Comparison of ENCODE assay signal across 8 cellular contexts in genomic region chr20:14334306-14334930, GRCh38. TPM values are rescaled to one million over a fixed set of nuclear protein-coding genes. Genes with fewer than 3 reads are reported as not detected.
DNase-seq lines count a peak whose midpoint lies in the region; ATAC-seq and TF ChIP-seq lines count a peak whose summit lies in the region.

No MANE protein-coding gene starts in this region.

- intact Hi-C loops in Right ventricle myocardium inferior (cut with DNase I) (no loop called here), psoas muscle (cut with DNase I) (loop anchor here in 1 of 2 donors (10.0 kb wide), 1 partner anchor 540 kb away; no protein-coding TSS in a partner anchor), spleen (cut with DNase I; ENCODE audit: low total_unique reads) (no loop called here)

- DNase-seq in cardiac muscle cell (ENCODE audit: low read depth in 1 of 2, low spot score in 1 of 2) (peak; percentile 30 to 75), Right ventricle myocardium inferior (ENCODE audit: missing footprints) (no peak), OCI-M1 (lab: John Stamatoyannopoulos, UW) (peak; percentile 0), fibroblast of pulmonary artery (ENCODE audit: low read depth) (peak; percentile 70), psoas muscle (no peak), SIG-M5 (lab: John Stamatoyannopoulos, UW) (no peak), spleen (no peak), GM19238 (ENCODE audit: insufficient read length, low spot score) (no peak)

- no peak for TF ChIP-seq POLR2A in spleen (IDR thresholded peaks at IDR 0.05)

- H3K27me3 ChIP-seq in cardiac muscle cell: no peaks in the 10 kb centered on the region
- H3K27me3 ChIP-seq in psoas muscle (ENCODE audit: insufficient read depth in 3 of 3, low read length in 2 of 3): no peaks in the 10 kb centered on the region
- no peaks in the 10 kb centered on the region for H3K27me3 ChIP-seq in spleen (replicated peaks in 1 of 7)

- ATAC-seq in Right ventricle myocardium inferior: no peak
- ATAC-seq in psoas muscle: peak; percentile 29 to 60 (median 50)

- H3K27ac ChIP-seq in cardiac muscle cell (no peak overlapping the region), psoas muscle (no peak overlapping the region), spleen (no peak overlapping the region)

- H3K9me3 ChIP-seq in cardiac muscle cell (ENCODE audit: low read depth) (no peaks in the 10 kb centered on the region), psoas muscle (no peaks in the 10 kb centered on the region), spleen (no peaks in the 10 kb centered on the region)

- H3K36me3 ChIP-seq in cardiac muscle cell (no peaks in the 10 kb centered on the region), psoas muscle (ENCODE audit: insufficient read depth in 1 of 2, low read depth in 1 of 2) (no peaks in the 10 kb centered on the region), spleen (no peaks in the 10 kb centered on the region)

- TF ChIP-seq CTCF in cardiac muscle cell (IDR thresholded peaks at IDR 0.05; ENCODE audit: low read depth, low read length): peak; percentile 23
- TF ChIP-seq CTCF in fibroblast of pulmonary artery (IDR thresholded peaks at IDR 0.05; ENCODE audit: low read length, missing control alignments): peak; percentile 51
- peak; percentile 41 for TF ChIP-seq CTCF in psoas muscle (IDR thresholded peaks at IDR 0.05)
- peak in 1 of 11 experiments; percentile 12 for TF ChIP-seq CTCF in spleen (IDR thresholded peaks at IDR 0.05 in 8 of 11, conservative IDR thresholded peaks at IDR 0.05 in 3 of 11)

- 13 to 31% (median 16%) methylated on average over 3 of the region's 3 CpGs for WGBS in psoas muscle, 3 donors
- WGBS in spleen, 5 donors: 14 to 25% (median 19%) methylated on average over 3 of the region's 3 CpGs

- H3K4me1 ChIP-seq in cardiac muscle cell (ENCODE audit: low read depth) (peaks cover 37% of the 10 kb centered on the region), psoas muscle (no peaks in the 10 kb centered on the region), spleen (no peaks in the 10 kb centered on the region)

- peak overlapping the region; percentile 43 for H3K4me3 ChIP-seq in cardiac muscle cell
- no peak overlapping the region for H3K4me3 ChIP-seq in fibroblast of pulmonary artery (replicated peaks; ENCODE audit: low read depth, low read length)
- peak overlapping the region; percentile 64 for H3K4me3 ChIP-seq in psoas muscle
- no peak overlapping the region for H3K4me3 ChIP-seq in spleen

RNA-seq across cellular contexts. Expression of gene FLRT3, which starts 3.0 kb away (rescaled TPM):
- total RNA-seq in cardiac muscle cell (2.5 and 3.2 TPM in 2 replicates), Right ventricle myocardium inferior (0.22 TPM), psoas muscle (1 to 10 TPM in 3 of 4 donors, under 1 TPM in 1; 0.91 to 3.1 (median 2.1) TPM), spleen (under 1 TPM in 6 of 7 donors, not detected in 1; 0.07 to 0.34 (median 0.20) TPM)
- polyA plus RNA-seq in cardiac muscle cell (5.4 and 6.3 TPM in 2 replicates), psoas muscle (1 to 10 TPM in 2 of 3 donors, under 1 TPM in 1; 0.31 to 1.0 (median 1.0) TPM), spleen (under 1 TPM; 0.02 to 0.10 (median 0.08) TPM)

Comparison
In these comparisons a context has a peak if more than half of its experiments do, and no peak if none do; other contexts are left out.
1. DNase-seq: peak in cardiac muscle cell (2 of 2), OCI-M1 (single experiment) and fibroblast of pulmonary artery (single experiment); none in Right ventricle myocardium inferior (single experiment), psoas muscle (0 of 2), SIG-M5 (single experiment), spleen (single experiment) and GM19238 (single experiment).
2. H3K4me3 ChIP-seq: peak in cardiac muscle cell (single experiment) and psoas muscle (single experiment); none in fibroblast of pulmonary artery (single experiment) and spleen (0 of 8).